Comparison of ENCODE assay signal across 8 cellular contexts in the genomic region with DNA sequence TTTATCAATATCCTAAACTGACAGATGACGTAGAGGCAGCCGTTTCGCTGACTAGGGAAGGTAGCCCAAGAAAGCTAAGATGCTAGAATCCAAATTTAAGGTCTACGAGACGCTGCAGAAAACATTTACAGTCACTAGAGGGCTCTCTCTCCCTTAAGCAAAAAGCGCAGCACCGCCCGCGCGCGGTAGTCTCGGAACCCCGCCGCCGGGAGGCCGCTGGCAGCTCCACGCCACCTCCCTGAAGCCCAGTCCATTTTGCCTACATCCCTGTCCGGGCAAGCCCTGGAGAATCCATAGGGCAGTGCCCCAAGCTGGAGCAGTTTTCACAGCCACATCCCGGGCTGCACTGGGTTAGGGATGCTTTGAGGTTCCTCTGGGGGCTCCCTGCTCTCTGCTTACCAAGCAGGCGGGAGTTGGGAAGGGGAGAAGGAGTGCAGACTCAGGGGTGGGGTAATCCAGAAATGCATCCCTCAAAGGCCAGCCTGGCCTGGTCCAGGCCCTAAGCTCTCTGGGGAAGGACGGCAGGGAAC. TPM values are rescaled to one million over a fixed set of nuclear protein-coding genes. Genes with fewer than 3 reads are reported as not detected.
DNase-seq lines count a peak whose midpoint lies in the region; ATAC-seq and TF ChIP-seq lines count a peak whose summit lies in the region.

No MANE protein-coding gene starts in this region.

- peak overlapping the region in 1 of 4 donors; percentile 13 for H3K4me3 ChIP-seq in esophagus squamous epithelium

- H3K4me3 Mint-ChIP-seq in naive thymus-derived CD8-positive, alpha-beta T cell = peak overlapping the region; percentile 56 to 88 (median 80)
- peak overlapping the region; percentile 69 to 71 for H3K4me3 Mint-ChIP-seq in stimulated activated naive B cell treated with anti-CD40 and anti-IgM and Interleukin-4, amounts not matched to agents 10 μg/mL and 1 μg/mL and 100 μg/mL, for 72 hours

- H3K36me3 Mint-ChIP-seq in naive thymus-derived CD8-positive, alpha-beta T cell = peaks cover 0 to 2% (median 0%) of the 10 kb centered on the region in 3 donors
- H3K36me3 Mint-ChIP-seq in stimulated activated naive B cell treated with anti-CD40 and anti-IgM and Interleukin-4, amounts not matched to agents 10 μg/mL and 1 μg/mL and 100 μg/mL, for 72 hours = no peaks in the 10 kb centered on the region

- H3K4me1 ChIP-seq in esophagus squamous epithelium = peaks cover 25 to 43% (median 27%) of the 10 kb centered on the region in 3 donors

- no peaks in the 10 kb centered on the region for H3K9me3 ChIP-seq in esophagus squamous epithelium

- peak; percentile 58 to 76 (median 66) for TF ChIP-seq CTCF in esophagus squamous epithelium (IDR thresholded peaks at IDR 0.05)

- no peaks in the 10 kb centered on the region for H3K9me3 Mint-ChIP-seq in naive thymus-derived CD8-positive, alpha-beta T cell
- no peaks in the 10 kb centered on the region for H3K9me3 Mint-ChIP-seq in stimulated activated naive B cell treated with anti-CD40 and anti-IgM and Interleukin-4, amounts not matched to agents 10 μg/mL and 1 μg/mL and 100 μg/mL, for 72 hours

- TF ChIP-seq POLR2A in esophagus squamous epithelium (IDR thresholded peaks at IDR 0.05) = no peak

- H3K36me3 ChIP-seq in esophagus squamous epithelium = no peaks in the 10 kb centered on the region

- 0 to 3% methylated on average over 6 to 13 of the region's 21 CpGs for WGBS in esophagus squamous epithelium, 2 donors

- ATAC-seq in naive thymus-derived CD8-positive, alpha-beta T cell = peak; percentile 75 to 78
- ATAC-seq in stimulated activated naive B cell treated with anti-CD40 and anti-IgM and Interleukin-4, amounts not matched to agents 10 μg/mL and 1 μg/mL and 100 μg/mL, for 72 hours (replicated peaks) = peak; percentile 81 to 85
- no peak for ATAC-seq in HG02763 (IDR thresholded peaks at IDR 0.05; ENCODE audit: unreplicated experiment)

- H3K27ac Mint-ChIP-seq in naive thymus-derived CD8-positive, alpha-beta T cell = peak overlapping the region in 1 of 10 donors; percentile 34
- H3K27ac Mint-ChIP-seq in stimulated activated naive B cell treated with anti-CD40 and anti-IgM and Interleukin-4, amounts not matched to agents 10 μg/mL and 1 μg/mL and 100 μg/mL, for 72 hours = no peak overlapping the region

- H3K27me3 ChIP-seq in esophagus squamous epithelium = peaks cover 38 to 100% (median 41%) of the 10 kb centered on the region in 4 donors

- H3K27me3 Mint-ChIP-seq in naive thymus-derived CD8-positive, alpha-beta T cell = peaks cover 27 to 54% (median 46%) of the 10 kb centered on the region in 5 donors
- H3K27me3 Mint-ChIP-seq in stimulated activated naive B cell treated with anti-CD40 and anti-IgM and Interleukin-4, amounts not matched to agents 10 μg/mL and 1 μg/mL and 100 μg/mL, for 72 hours = peaks cover 33 to 72% of the 10 kb centered on the region in 2 donors

- DNase-seq in DMS 273 treated with DMSO at 0.1 percent for 48 hours (lab: John Stamatoyannopoulos, UW) (peak; percentile 49), KG1 (lab: John Stamatoyannopoulos, UW) (peak; percentile 57), OCI-M1 (lab: John Stamatoyannopoulos, UW) (peak; percentile 82), esophagus squamous epithelium (lab: John Stamatoyannopoulos, UW) (no peak)
- peak; percentile 64 for DNase-seq in activated T-cell treated with anti-CD3 and anti-CD28 coated beads, Interleukin-2, amount 50 U/mL, for 1 hour
- peak; percentile 26 to 73 (median 56) for DNase-seq in naive thymus-derived CD8-positive, alpha-beta T cell
- peak; percentile 47 for DNase-seq in stimulated activated naive B cell treated with anti-CD40 and anti-IgM and Interleukin-4, amounts not matched to agents 10 μg/mL and 1 μg/mL and 100 μg/mL, for 72 hours

- intact Hi-C loops in esophagus squamous epithelium (cut with DNase I) = loop anchor here (5.0 kb wide), 1 partner anchor 96 kb away; no protein-coding TSS in a partner anchor

- no peak overlapping the region for H3K27ac ChIP-seq in esophagus squamous epithelium

- H3K4me1 Mint-ChIP-seq in naive thymus-derived CD8-positive, alpha-beta T cell = peaks cover 11 to 28% (median 19%) of the 10 kb centered on the region in 4 donors
- peaks cover 6 to 22% of the 10 kb centered on the region in 2 donors for H3K4me1 Mint-ChIP-seq in stimulated activated naive B cell treated with anti-CD40 and anti-IgM and Interleukin-4, amounts not matched to agents 10 μg/mL and 1 μg/mL and 100 μg/mL, for 72 hours

- POLR2A ChIA-PET in naive thymus-derived CD8-positive, alpha-beta T cell (lab: Charles Lee) = no interaction called here

RNA-seq across cellular contexts. Expression of gene DPYSL5, which starts 1.5 kb away (rescaled TPM):
- not detected for total RNA-seq in esophagus squamous epithelium
- not detected for total RNA-seq in naive thymus-derived CD8-positive, alpha-beta T cell
- polyA plus RNA-seq in naive thymus-derived CD8-positive, alpha-beta T cell = not detected
